In genomic region chr12:4227046-4227445, GRCh38 we compare ENCODE assay signal across 1 cellular context.
TF ChIP-seq lines count a peak whose summit lies in the region.

No MANE protein-coding gene starts in this region.

TF ChIP-seq in H1, 55 proteins besides CTCF, POLR2A, EP300 and RAD21:
- TF ChIP-seq GABPA (IDR thresholded peaks at IDR 0.05; ENCODE audit: borderline replicate concordance, insufficient read depth, low read length) (no peak), SIN3A (conservative IDR thresholded peaks at IDR 0.05 in 1 of 2, IDR thresholded peaks at IDR 0.05 in 1 of 2; ENCODE audit: low read depth in 1 of 2, low read length in 2 of 2) (no peak), JUN (IDR thresholded peaks at IDR 0.05; ENCODE audit: low read depth, low read length) (no peak), CHD7 (IDR thresholded peaks at IDR 0.05; ENCODE audit: insufficient replicate concordance, low read length) (no peak), KDM1A (IDR thresholded peaks at IDR 0.05; ENCODE audit: borderline replicate concordance, low read length) (no peak), SRF (IDR thresholded peaks at IDR 0.05; ENCODE audit: low read depth, low read length) (no peak), SUZ12 (IDR thresholded peaks at IDR 0.05; ENCODE audit: low read length) (no peak), KDM5A (IDR thresholded peaks at IDR 0.05; ENCODE audit: low read length) (no peak), GTF2F1 (IDR thresholded peaks at IDR 0.05; ENCODE audit: borderline replicate concordance, low read depth, low read length) (no peak), FOSL1 (IDR thresholded peaks at IDR 0.05; ENCODE audit: insufficient read depth, low read depth, low read length) (no peak), CBX8 (IDR thresholded peaks at IDR 0.05; ENCODE audit: borderline replicate concordance, low read depth, low read length) (no peak), ZNF274 (IDR thresholded peaks at IDR 0.05; ENCODE audit: borderline replicate concordance, extremely low read depth, low read length) (no peak), KDM4A (IDR thresholded peaks at IDR 0.05; ENCODE audit: low read depth, low read length, severe bottlenecking) (no peak)
